In genomic region chr15:75030023-75030413, GRCh38 we compare ENCODE assay signal across 8 cellular contexts. TPM values are rescaled to one million over a fixed set of nuclear protein-coding genes. Genes with fewer than 3 reads are reported as not detected.
DNase-seq lines count a peak whose midpoint lies in the region; ATAC-seq and TF ChIP-seq lines count a peak whose summit lies in the region.
"Had no signal": no experiment of that assay in that cellular context is flagged by ENCODE, and none has a peak within 500 bp of the region (broad histone marks: within the 10 kb centered on the region; RNA-seq: fewer than 3 reads in every experiment).

No MANE protein-coding gene starts in this region.

- H3K27ac ChIP-seq in HUES64 (ENCODE audit: low read depth, low read length) (peak overlapping the region; percentile 1; the same call in 1 of the 2 replicates), mammary epithelial cell (ENCODE audit: insufficient read depth, low read depth, low read length) (no peak overlapping the region), tibial artery (peak overlapping the region; percentile 78 to 84)

- H3K27me3 Mint-ChIP-seq in activated T-helper 17 cell treated with anti-CD3 and anti-CD28 coated beads, Interleukin-2, amount 50 U/mL, for 72 hours = no peaks in the 10 kb centered on the region
- H3K27me3 Mint-ChIP-seq: activated naive CD8-positive, alpha-beta T cell treated with anti-CD3 and anti-CD28 coated beads, Interleukin-2, amount 10 ng/mL, durations not matched to agents 7 days and 5 days had no signal

- H3K4me3 ChIP-seq in HUES64 (ENCODE audit: low read length) (no peak overlapping the region), mammary epithelial cell (replicated peaks in 1 of 3; ENCODE audit: insufficient read depth in 1 of 3, low read depth in 2 of 3, low read length in 3 of 3) (no peak overlapping the region), lower leg skin (ENCODE audit: low read depth, poor library complexity, severe bottlenecking) (no peak overlapping the region), tibial artery (peak overlapping the region; percentile 14 to 40)

- H3K79me2 ChIP-seq in mammary epithelial cell (ENCODE audit: insufficient read depth, low read length) = peaks cover 5% of the 10 kb centered on the region

- H3K27ac Mint-ChIP-seq in activated T-helper 17 cell treated with anti-CD3 and anti-CD28 coated beads, Interleukin-2, amount 50 U/mL, for 72 hours = no peak overlapping the region

- H3K9me3 ChIP-seq in HUES64 (ENCODE audit: insufficient read depth, low read depth, low read length) = no peaks in the 10 kb centered on the region
- H3K9me3 ChIP-seq in mammary epithelial cell (replicated peaks; ENCODE audit: insufficient read depth, low read length) = no peaks in the 10 kb centered on the region
- H3K9me3 ChIP-seq in tibial artery = no peaks in the 10 kb centered on the region

- in situ Hi-C loops in mammary epithelial cell (cut with MboI; ENCODE audit: low sequenced_read_pairs in 2 of 2) = no loop called here

- H3K36me3 Mint-ChIP-seq in activated T-helper 17 cell treated with anti-CD3 and anti-CD28 coated beads, Interleukin-2, amount 50 U/mL, for 72 hours (ENCODE audit: low read depth) = peaks cover 21% of the 10 kb centered on the region

- peak overlapping the region; percentile 57 for H3K4me2 ChIP-seq in mammary epithelial cell (ENCODE audit: insufficient read depth, low read depth, low read length)

- H3K4me3 Mint-ChIP-seq in activated T-helper 17 cell treated with anti-CD3 and anti-CD28 coated beads, Interleukin-2, amount 50 U/mL, for 72 hours = no peak overlapping the region
- H3K4me3 Mint-ChIP-seq: activated naive CD8-positive, alpha-beta T cell treated with anti-CD3 and anti-CD28 coated beads, Interleukin-2, amount 10 ng/mL, durations not matched to agents 7 days and 5 days had no signal

- TF ChIP-seq CTCF in mammary epithelial cell (conservative IDR thresholded peaks at IDR 0.05 in 1 of 2, IDR thresholded peaks at IDR 0.05 in 1 of 2; ENCODE audit: extremely low read depth in 1 of 2, insufficient read depth in 1 of 2, low read depth in 1 of 2, low read length in 2 of 2) (no peak), lower leg skin (IDR thresholded peaks at IDR 0.05) (no peak), tibial artery (IDR thresholded peaks at IDR 0.05) (no peak)

- H4K20me1 ChIP-seq in mammary epithelial cell (ENCODE audit: insufficient read depth, low read length) = no peaks in the 10 kb centered on the region

- H3K9ac ChIP-seq in HUES64 (ENCODE audit: low read depth, low read length) = no peak overlapping the region
- H3K9ac ChIP-seq in mammary epithelial cell (ENCODE audit: insufficient read depth, low read length) = no peak overlapping the region

- CTCF ChIA-PET in mammary epithelial cell (lab: Charles Lee; ENCODE audit: low non-redundant PET) = interaction anchor here (0.6 to 1.0 kb wide), 3 partner anchors 97 to 176 kb away, joined by 3 to 8 read pairs (median 7); no protein-coding TSS in a partner anchor

- DNase-seq in mammary epithelial cell = peak; percentile 5
- peak; percentile 35 to 90 for DNase-seq in lower leg skin (ENCODE audit: low spot score in 2 of 2)
- peak; percentile 63 to 92 for DNase-seq in tibial artery
- no peak for DNase-seq in NCI-H2029 treated with DMSO at 0.1 percent for 48 hours (lab: John Stamatoyannopoulos, UW)

- peaks cover 10% of the 10 kb centered on the region for H3K4me1 Mint-ChIP-seq in activated T-helper 17 cell treated with anti-CD3 and anti-CD28 coated beads, Interleukin-2, amount 50 U/mL, for 72 hours

- WGBS in HUES64 = 69% methylated on average over 2 of the region's 2 CpGs
- WGBS in mammary epithelial cell (ENCODE audit: low coverage, missing lambda C conversion rate) = 30% methylated on average over 2 of the region's 2 CpGs
- WGBS in lower leg skin, 2 donors = 0 to 17% methylated on average over 1 to 2 of the region's 2 CpGs

- ATAC-seq in activated T-helper 17 cell treated with anti-CD3 and anti-CD28 coated beads, Interleukin-2, amount 50 U/mL, for 72 hours (replicated peaks) = no peak
- ATAC-seq in GM21737 (IDR thresholded peaks at IDR 0.05; ENCODE audit: unreplicated experiment) = no peak

- H3K27me3 ChIP-seq in HUES64 (ENCODE audit: insufficient read depth, low read length) (no peaks in the 10 kb centered on the region), mammary epithelial cell (ENCODE audit: insufficient read depth, low read length) (no peaks in the 10 kb centered on the region), tibial artery (no peaks in the 10 kb centered on the region)

- dilution Hi-C loops in mammary epithelial cell (cut with HindIII; ENCODE audit: low sequenced_read_pairs) = no loop called here

- H3K36me3 ChIP-seq in HUES64 (ENCODE audit: insufficient read depth, low read length) = peaks cover 16% of the 10 kb centered on the region
- H3K36me3 ChIP-seq in mammary epithelial cell (ENCODE audit: insufficient read depth, low read length) = no peaks in the 10 kb centered on the region
- no peaks in the 10 kb centered on the region for H3K36me3 ChIP-seq in tibial artery

- H3K9me3 Mint-ChIP-seq in activated T-helper 17 cell treated with anti-CD3 and anti-CD28 coated beads, Interleukin-2, amount 50 U/mL, for 72 hours = no peaks in the 10 kb centered on the region
- H3K9me3 Mint-ChIP-seq: activated naive CD8-positive, alpha-beta T cell treated with anti-CD3 and anti-CD28 coated beads, Interleukin-2, amount 10 ng/mL, durations not matched to agents 7 days and 5 days had no signal

- H2AFZ ChIP-seq in mammary epithelial cell (ENCODE audit: low read depth, low read length) = peak overlapping the region; percentile 35

- H3K4me1 ChIP-seq in HUES64 (ENCODE audit: insufficient read depth, low read length) (peaks cover 11% of the 10 kb centered on the region; the same call in 1 of the 2 replicates), mammary epithelial cell (ENCODE audit: insufficient read depth, low read length) (peaks cover 18% of the 10 kb centered on the region), tibial artery (peaks cover 8 to 46% (median 38%) of the 10 kb centered on the region in 4 donors)

- intact Hi-C loops in mammary epithelial cell (cut with micrococcal nuclease) = no loop called here
- intact Hi-C loops in lower leg skin (cut with DNase I; ENCODE audit: low total_unique reads) = no loop called here
- intact Hi-C loops in tibial artery (cut with DNase I; ENCODE audit: low total_unique reads) = no loop called here

- no peak for TF ChIP-seq POLR2A in lower leg skin (IDR thresholded peaks at IDR 0.05)

- BruUV-seq in mammary epithelial cell (replicated peaks; lab: Mats Ljungman, UMichigan) = no TSS peak

RNA-seq across cellular contexts. Expression of gene PPCDC, which starts 6.6 kb away (rescaled TPM):
- 12.9 TPM for polyA plus RNA-seq in HUES64 (2013, experiment 1 of 2)
- 13.6 TPM for polyA plus RNA-seq in HUES64 (2013, experiment 2 of 2)
- total RNA-seq in mammary epithelial cell (10 to 100 TPM in 1 of 2 donors, 1 to 10 TPM in 1; 8.2 to 20.9 TPM), lower leg skin (10 to 100 TPM; 14.4 to 21.4 (median 17.5) TPM)
- 23.0 TPM for polyA plus RNA-seq in mammary epithelial cell
- 11.3 TPM for polyA minus RNA-seq in mammary epithelial cell
- total RNA-seq in activated T-helper 17 cell treated with anti-CD3 and anti-CD28 coated beads, Interleukin-2, amount 50 U/mL, for 72 hours = 10 to 100 TPM; 24.2 to 27.5 TPM

RNA-seq across cellular contexts. Expression of gene SCAMP5, which starts 34.7 kb away (rescaled TPM):
- polyA plus RNA-seq in HUES64 (2013, experiment 1 of 2) = 25.0 TPM
- 29.3 TPM for polyA plus RNA-seq in HUES64 (2013, experiment 2 of 2)
- total RNA-seq in mammary epithelial cell (1 to 10 TPM; 1.1 to 1.3 TPM), lower leg skin (1 to 10 TPM in 3 of 4 donors, under 1 TPM in 1; 0.46 to 5.4 (median 1.2) TPM)
- 0.91 TPM for polyA plus RNA-seq in mammary epithelial cell
- 2.1 TPM for polyA minus RNA-seq in mammary epithelial cell
- total RNA-seq in activated T-helper 17 cell treated with anti-CD3 and anti-CD28 coated beads, Interleukin-2, amount 50 U/mL, for 72 hours = 1 to 10 TPM; 5.1 to 5.3 TPM

Comparison
In these comparisons a context has a peak if more than half of its experiments do, and no peak if none do; other contexts are left out.
1. H3K4me3 ChIP-seq: peak in tibial artery (2 of 2); none in HUES64 (single experiment), mammary epithelial cell (0 of 3) and lower leg skin (single experiment).